ENCODE assay signal across 25 cellular contexts in genomic region chr9:126671983-126672382, GRCh38. TPM values are rescaled to one million over a fixed set of nuclear protein-coding genes. Genes with fewer than 3 reads are reported as not detected.
"Had no signal": no experiment of that assay in that cellular context is flagged by ENCODE, and none has a peak within 500 bp of the region (broad histone marks: within the 10 kb centered on the region; RNA-seq: fewer than 3 reads in every experiment).

No MANE protein-coding gene starts in this region.

- H3K9me3 Mint-ChIP-seq: activated CD4-positive, alpha-beta memory T cell treated with anti-CD3 and anti-CD28 coated beads, Interleukin-2, amount 10 ng/mL, durations not matched to agents 7 days and 5 days; activated CD4-positive, alpha-beta T cell treated with anti-CD3 and anti-CD28 coated beads, Interleukin-2, amount 10 ng/mL, durations not matched to agents 7 days and 5 days; activated naive CD4-positive, alpha-beta T cell treated with anti-CD3 and anti-CD28 coated beads, Interleukin-2, amount 50 U/mL, for 24 hours; activated naive CD8-positive, alpha-beta T cell treated with anti-CD3 and anti-CD28 coated beads, Interleukin-2, amount 50 U/mL, for 24 hours; activated T-cell treated with anti-CD3 and anti-CD28 coated beads, Interleukin-2, amount 50 U/mL, for 4 hours; activated T-helper 2 cell treated with anti-CD3 and anti-CD28 coated beads, Interferon-gamma antibody, Interleukin-2, Interleukin-4, amounts not matched to agents 10 μg/mL and 5 μg/mL and 100 μg/mL, durations not matched to agents 14 hours and 24 hours and 36 hours; central memory CD8-positive, alpha-beta T cell; dendritic cell treated with granulocyte-macrophage colony-stimulating factor and Interleukin-4, amounts not matched to agents 40 ng/mL and 50 ng/mL, for 4 days; memory B cell; nephron progenitor cell; stimulated activated effector memory CD8-positive, alpha-beta T cell treated with anti-CD3 and anti-CD28 coated beads, Interleukin-12 subunit alpha, Interleukin-12 subunit beta, amount 100 ng/mL, for 72 hours; stimulated activated naive CD8-positive, alpha-beta T cell treated with anti-CD3 and anti-CD28 coated beads, Interleukin-15, Interleukin-2, amounts not matched to agents 100 ng/mL and 50 ng/mL, for 24 hours; T-cell had no signal

- ATAC-seq: activated naive CD8-positive, alpha-beta T cell treated with anti-CD3 and anti-CD28 coated beads, Interleukin-2, amount 50 U/mL, for 24 hours; activated T-cell treated with anti-CD3 and anti-CD28 coated beads, Interleukin-2, amount 50 U/mL, for 4 hours; gastrocnemius medialis; stimulated activated effector memory CD8-positive, alpha-beta T cell treated with anti-CD3 and anti-CD28 coated beads, Interleukin-12 subunit alpha, Interleukin-12 subunit beta, amount 100 ng/mL, for 72 hours; T-cell had no signal

- H3K36me3 Mint-ChIP-seq: activated naive CD4-positive, alpha-beta T cell treated with anti-CD3 and anti-CD28 coated beads, Interleukin-2, amount 50 U/mL, for 24 hours; memory B cell; T-cell had no signal

- DNase-seq: activated CD4-positive, alpha-beta memory T cell treated with anti-CD3 and anti-CD28 coated beads, Interleukin-2, amount 10 ng/mL, durations not matched to agents 7 days and 5 days; activated CD4-positive, alpha-beta T cell treated with anti-CD3 and anti-CD28 coated beads for 1 hour; activated CD4-positive, alpha-beta T cell treated with anti-CD3 and anti-CD28 coated beads, Interleukin-2, amount 10 ng/mL, durations not matched to agents 7 days and 5 days; activated naive CD8-positive, alpha-beta T cell treated with anti-CD3 and anti-CD28 coated beads, Interleukin-2, amount 50 U/mL, for 24 hours; activated T-cell treated with anti-CD3 and anti-CD28 coated beads, Interleukin-2, amount 50 U/mL, for 4 hours; amygdala; effector CD4-positive, alpha-beta T cell; gastrocnemius medialis; glutamatergic neuron; islet precursor cell; left cardiac atrium; stimulated activated CD4-positive, alpha-beta T cell treated with anti-CD3 and anti-CD28 coated beads, Interleukin-4, amount 100 ng/mL, for 1 hour; T-cell; trophoblast cell had no signal

- H3K36me3 ChIP-seq: gastrocnemius medialis, thoracic aorta had no signal

- H3K27ac ChIP-seq: gastrocnemius medialis, thoracic aorta had no signal

- H3K27ac Mint-ChIP-seq: activated CD4-positive, alpha-beta memory T cell treated with anti-CD3 and anti-CD28 coated beads, Interleukin-2, amount 10 ng/mL, durations not matched to agents 7 days and 5 days; activated CD4-positive, alpha-beta T cell treated with anti-CD3 and anti-CD28 coated beads, Interleukin-2, amount 10 ng/mL, durations not matched to agents 7 days and 5 days; activated naive CD4-positive, alpha-beta T cell treated with anti-CD3 and anti-CD28 coated beads, Interleukin-2, amount 50 U/mL, for 24 hours; activated naive CD8-positive, alpha-beta T cell treated with anti-CD3 and anti-CD28 coated beads, Interleukin-2, amount 50 U/mL, for 24 hours; activated T-helper 2 cell treated with anti-CD3 and anti-CD28 coated beads, Interferon-gamma antibody, Interleukin-2, Interleukin-4, amounts not matched to agents 10 μg/mL and 5 μg/mL and 100 μg/mL, durations not matched to agents 14 hours and 24 hours and 36 hours; dendritic cell treated with granulocyte-macrophage colony-stimulating factor and Interleukin-4, amounts not matched to agents 40 ng/mL and 50 ng/mL, for 4 days; memory B cell; nephron progenitor cell; stimulated activated effector memory CD8-positive, alpha-beta T cell treated with anti-CD3 and anti-CD28 coated beads, Interleukin-12 subunit alpha, Interleukin-12 subunit beta, amount 100 ng/mL, for 72 hours; stimulated activated naive CD8-positive, alpha-beta T cell treated with anti-CD3 and anti-CD28 coated beads, Interleukin-15, Interleukin-2, amounts not matched to agents 100 ng/mL and 50 ng/mL, for 24 hours; T-cell had no signal

- H3K4me1 ChIP-seq: gastrocnemius medialis had no signal

- H3K4me3 Mint-ChIP-seq: activated CD4-positive, alpha-beta memory T cell treated with anti-CD3 and anti-CD28 coated beads, Interleukin-2, amount 10 ng/mL, durations not matched to agents 7 days and 5 days; activated CD4-positive, alpha-beta T cell treated with anti-CD3 and anti-CD28 coated beads, Interleukin-2, amount 10 ng/mL, durations not matched to agents 7 days and 5 days; activated naive CD4-positive, alpha-beta T cell treated with anti-CD3 and anti-CD28 coated beads, Interleukin-2, amount 50 U/mL, for 24 hours; activated naive CD8-positive, alpha-beta T cell treated with anti-CD3 and anti-CD28 coated beads, Interleukin-2, amount 50 U/mL, for 24 hours; activated T-cell treated with anti-CD3 and anti-CD28 coated beads, Interleukin-2, amount 50 U/mL, for 4 hours; central memory CD8-positive, alpha-beta T cell; dendritic cell treated with granulocyte-macrophage colony-stimulating factor and Interleukin-4, amounts not matched to agents 40 ng/mL and 50 ng/mL, for 4 days; memory B cell; nephron progenitor cell; stimulated activated effector memory CD8-positive, alpha-beta T cell treated with anti-CD3 and anti-CD28 coated beads, Interleukin-12 subunit alpha, Interleukin-12 subunit beta, amount 100 ng/mL, for 72 hours; stimulated activated naive CD8-positive, alpha-beta T cell treated with anti-CD3 and anti-CD28 coated beads, Interleukin-15, Interleukin-2, amounts not matched to agents 100 ng/mL and 50 ng/mL, for 24 hours; T-cell had no signal

- H3K9me3 ChIP-seq: gastrocnemius medialis, thoracic aorta had no signal

- H3K4me3 ChIP-seq: gastrocnemius medialis, thoracic aorta had no signal

RNA-seq across cellular contexts. Expression of gene LMX1B, which starts 58.3 kb away (rescaled TPM):
- total RNA-seq: activated CD4-positive, alpha-beta memory T cell treated with anti-CD3 and anti-CD28 coated beads, Interleukin-2, amount 10 ng/mL, durations not matched to agents 7 days and 5 days; activated CD4-positive, alpha-beta T cell treated with anti-CD3 and anti-CD28 coated beads, Interleukin-2, amount 10 ng/mL, durations not matched to agents 7 days and 5 days; activated T-cell treated with anti-CD3 and anti-CD28 coated beads, Interleukin-2, amount 50 U/mL, for 4 hours; activated T-helper 2 cell treated with anti-CD3 and anti-CD28 coated beads, Interferon-gamma antibody, Interleukin-2, Interleukin-4, amounts not matched to agents 10 μg/mL and 5 μg/mL and 100 μg/mL, durations not matched to agents 14 hours and 24 hours and 36 hours; pulmonary artery endothelial cell; T-cell; T-helper 2 cell treated with Interferon-gamma antibody and Interleukin-4, amounts not matched to agents 100 ng/mL and 5 ng/mL, for 36 hours; thoracic aorta had no signal
